Comparison of ENCODE assay signal across 15 cellular contexts in the genomic region with DNA sequence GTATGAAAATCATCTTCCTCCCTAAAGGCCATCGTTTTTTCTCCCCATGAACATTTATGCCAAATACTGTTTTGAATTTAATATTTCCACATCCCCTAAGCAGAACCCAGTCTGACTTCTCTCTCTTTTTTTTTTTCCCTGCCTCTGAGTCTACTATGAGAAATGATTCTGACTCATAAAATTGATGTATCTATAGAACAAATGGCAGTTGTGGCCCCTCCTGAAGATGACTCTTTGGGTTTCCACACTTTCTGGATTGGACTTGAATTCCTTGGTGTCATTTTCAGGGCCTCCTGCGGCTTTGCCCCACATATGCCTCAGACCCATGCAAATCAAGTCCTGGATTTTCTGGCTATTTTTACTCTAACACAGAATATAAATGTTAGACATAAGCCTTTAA.
"Had no signal": no experiment of that assay in that cellular context is flagged by ENCODE, and none has a peak within 500 bp of the region (broad histone marks: within the 10 kb centered on the region; RNA-seq: fewer than 3 reads in every experiment).

No MANE protein-coding gene starts in this region.

- H3K27ac ChIP-seq: cardiac muscle cell, coronary artery, foreskin keratinocyte, left ventricle myocardium inferior, right lobe of liver, spleen, upper lobe of right lung had no signal

- ATAC-seq: natural killer cell treated with Interleukin-12 subunit alpha and Interleukin-12 subunit beta and Interleukin-15 and Interleukin-18, amount 100 ng/mL, for 72 hours had no signal

- H3K4me3 ChIP-seq: cardiac muscle cell, coronary artery, left ventricle myocardium inferior, right lobe of liver, spleen, upper lobe of right lung had no signal

- H3K9me3 ChIP-seq: left ventricle myocardium inferior, right lobe of liver, spleen, upper lobe of right lung had no signal

- H3K36me3 ChIP-seq: cardiac muscle cell, left ventricle myocardium inferior, right lobe of liver, spleen, upper lobe of right lung had no signal

- H3K27me3 ChIP-seq: cardiac muscle cell, foreskin keratinocyte, right lobe of liver, spleen, upper lobe of right lung had no signal

- H3K4me1 ChIP-seq: left ventricle myocardium inferior, right lobe of liver, upper lobe of right lung had no signal

- DNase-seq: activated CD4-positive, alpha-beta memory T cell treated with anti-CD3 and anti-CD28 coated beads for 36 hours; activated CD4-positive, alpha-beta T cell treated with anti-CD3 and anti-CD28 coated beads for 1 hour; activated T-cell treated with anti-CD3 and anti-CD28 coated beads, Interleukin-2, amount 50 U/mL, for 48 hours; effector CD8-positive, alpha-beta T cell; left ventricle myocardium inferior; stimulated activated CD4-positive, alpha-beta T cell treated with anti-CD3 and anti-CD28 coated beads, Interleukin-1b, Interleukin-23, amount 100 ng/mL, for 48 hours; stimulated activated naive B cell treated with anti-CD40 and anti-IgM and Interleukin-4, amounts not matched to agents 10 μg/mL and 1 μg/mL and 100 μg/mL, for 72 hours; T-helper 9 cell; upper lobe of right lung had no signal
